ENCODE assay signal across 8 cellular contexts in the genomic region with DNA sequence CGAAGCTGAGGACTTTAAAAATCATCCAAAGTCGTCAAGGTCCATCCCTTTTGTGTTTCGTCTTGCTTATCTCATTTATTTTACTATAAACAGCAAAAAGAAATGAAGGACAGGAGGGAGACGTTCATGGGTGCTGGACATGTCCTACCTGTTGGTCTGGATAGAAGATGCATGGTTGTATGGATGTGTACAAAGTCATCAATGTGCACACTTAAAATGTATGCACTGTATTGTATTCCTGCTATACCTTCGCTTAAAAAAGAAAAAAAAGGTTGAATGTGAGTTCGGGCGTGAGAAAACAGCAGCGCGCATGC. TPM values are rescaled to one million over a fixed set of nuclear protein-coding genes. Genes with fewer than 3 reads are reported as not detected.
A peak's percentile ranks its signal among the peaks of the same experiment; 100 is the strongest.
DNase-seq lines count a peak whose midpoint lies in the region; ATAC-seq and TF ChIP-seq lines count a peak whose summit lies in the region.

No MANE protein-coding gene starts in this region.

- peak overlapping the region; percentile 84 for H3K56ac ChIP-seq in mesendoderm (ENCODE audit: low read length)

- H3K4ac ChIP-seq in mesendoderm (ENCODE audit: low read depth, low read length) = no peak overlapping the region

- H3K27me3 ChIP-seq in right atrium auricular region = no peaks in the 10 kb centered on the region
- H3K27me3 ChIP-seq in mesendoderm (ENCODE audit: insufficient read depth, low read length, poor library complexity) = no peaks in the 10 kb centered on the region
- H3K27me3 ChIP-seq in vagina = no peaks in the 10 kb centered on the region

- H3K9ac ChIP-seq in mesendoderm (ENCODE audit: low read length) = peak overlapping the region; percentile 62

- H2AK5ac ChIP-seq in mesendoderm (ENCODE audit: low read length) = no peak overlapping the region

- H3K27ac ChIP-seq in right atrium auricular region (peak overlapping the region; percentile 87 to 94), mesendoderm (ENCODE audit: low read depth, low read length) (no peak overlapping the region), vagina (peak overlapping the region; percentile 87)

- ATAC-seq in left ventricle myocardium superior (no peak), GM19467 (IDR thresholded peaks at IDR 0.05; ENCODE audit: unreplicated experiment) (no peak)

- H3K4me1 Mint-ChIP-seq in brain = peaks cover 40% of the 10 kb centered on the region

- H3K9me3 ChIP-seq in right atrium auricular region (no peaks in the 10 kb centered on the region), vagina (no peaks in the 10 kb centered on the region)

- no peak overlapping the region for H2BK15ac ChIP-seq in mesendoderm (replicated peaks; ENCODE audit: low read depth)

- intact Hi-C loops in left ventricle myocardium superior (cut with micrococcal nuclease) (loop anchor here (5.0 kb wide), 1 partner anchor 157 kb away; no protein-coding TSS in a partner anchor), vagina (cut with DNase I) (loop anchor here (1.0 to 2.0 kb wide), 2 partner anchors 68 to 159 kb away; no protein-coding TSS in a partner anchor)

- TF ChIP-seq CTCF in right atrium auricular region (IDR thresholded peaks at IDR 0.05) = no peak
- TF ChIP-seq CTCF in brain (conservative IDR thresholded peaks at IDR 0.05) = no peak
- no peak for TF ChIP-seq CTCF in vagina (IDR thresholded peaks at IDR 0.05)

- H3K18ac ChIP-seq in mesendoderm (ENCODE audit: low read length) = no peak overlapping the region

- no CpG with 5 or more reads among the region's 9 CpGs for WGBS in mesendoderm (ENCODE audit: extremely low coverage, insufficient coverage, low lambda C conversion rate)

- no peak for TF ChIP-seq POLR2A in vagina (IDR thresholded peaks at IDR 0.05)

- H3K27ac Mint-ChIP-seq in brain = peak overlapping the region; percentile 91 to 99 (median 96)

- peaks cover 9% of the 10 kb centered on the region for H3K79me2 ChIP-seq in mesendoderm (ENCODE audit: control insufficient read depth, insufficient read depth, low read length)

- no peak for DNase-seq in right atrium auricular region (ENCODE audit: low spot score)
- no peak for DNase-seq in left ventricle myocardium superior
- no peak for DNase-seq in mesendoderm
- DNase-seq in vagina (ENCODE audit: extremely low spot score in 2 of 2) = no peak
- no peak for DNase-seq in activated gamma-delta T cell (lab: John Stamatoyannopoulos, UW)
- DNase-seq in anterior cingulate cortex (lab: John Stamatoyannopoulos, UW) = no peak

- peak overlapping the region; percentile 88 to 95 (median 93) for H3K4me3 Mint-ChIP-seq in brain

- H3K27me3 Mint-ChIP-seq in brain = peaks cover 27% of the 10 kb centered on the region

- H3K79me1 ChIP-seq in mesendoderm (ENCODE audit: low read length) = peaks cover 7% of the 10 kb centered on the region

- H3K4me3 ChIP-seq in right atrium auricular region (peak overlapping the region; percentile 69 to 83), mesendoderm (ENCODE audit: low read length) (no peak overlapping the region), vagina (peak overlapping the region; percentile 88 to 98)

- H3K9me3 Mint-ChIP-seq in brain = peaks cover 0 to 13% (median 6%) of the 10 kb centered on the region in 5 experiments

- H4K5ac ChIP-seq in mesendoderm (ENCODE audit: low read length) = peak overlapping the region; percentile 98

- no peak overlapping the region for H2BK120ac ChIP-seq in mesendoderm (ENCODE audit: low read depth, low read length)

- no peak overlapping the region for H3K23ac ChIP-seq in mesendoderm (ENCODE audit: low read length)

- H2BK5ac ChIP-seq in mesendoderm (ENCODE audit: low read length) = no peak overlapping the region

- H3K36me3 ChIP-seq in right atrium auricular region (no peaks in the 10 kb centered on the region), mesendoderm (ENCODE audit: control insufficient read depth, insufficient read depth, low read length) (no peaks in the 10 kb centered on the region), vagina (no peaks in the 10 kb centered on the region)

- H3K36me3 Mint-ChIP-seq in brain = peaks cover 10% of the 10 kb centered on the region

- H3K4me1 ChIP-seq in right atrium auricular region (peaks cover 0 to 31% of the 10 kb centered on the region in 2 donors), mesendoderm (ENCODE audit: control insufficient read depth, low read depth, low read length) (no peaks in the 10 kb centered on the region), vagina (peaks cover 27% of the 10 kb centered on the region)

- peak overlapping the region; percentile 28 for H4K8ac ChIP-seq in mesendoderm (ENCODE audit: low read depth, low read length)

- H3K4me2 ChIP-seq in mesendoderm (ENCODE audit: low read length) = peak overlapping the region; percentile 53

RNA-seq across cellular contexts. Expression of a gene that starts 0.3 kb away (rescaled TPM):
- total RNA-seq in right atrium auricular region = 10 to 100 TPM in 1 of 2 donors, 1 to 10 TPM in 1; 8.4 to 17.4 TPM
- 7.3 TPM for total RNA-seq in left ventricle myocardium superior
- polyA plus RNA-seq in brain (ENCODE audit: insufficient read depth, low read depth, low replicate concordance) = 11.0 TPM
- 16.0 TPM for polyA plus RNA-seq in mesendoderm (2013, experiment 1 of 2)
- 15.6 TPM for polyA plus RNA-seq in mesendoderm (2013, experiment 2 of 2)
- 34.9 TPM for total RNA-seq in vagina

RNA-seq across cellular contexts. Expression of a gene that starts 6.0 kb away (rescaled TPM):
- total RNA-seq in right atrium auricular region = 10 to 100 TPM; 58.2 to 65.3 TPM
- total RNA-seq in left ventricle myocardium superior = 42.9 TPM
- 83.7 TPM for polyA plus RNA-seq in brain (ENCODE audit: insufficient read depth, low read depth, low replicate concordance)
- 51.6 TPM for polyA plus RNA-seq in mesendoderm (2013, experiment 1 of 2)
- 51.1 TPM for polyA plus RNA-seq in mesendoderm (2013, experiment 2 of 2)
- total RNA-seq in vagina = 73.9 TPM

RNA-seq across cellular contexts. Expression of a gene that starts 22.0 kb away (rescaled TPM):
- under 1 TPM in 1 of 2 donors, not detected in 1; 0.35 TPM for total RNA-seq in right atrium auricular region
- 1.1 TPM for total RNA-seq in left ventricle myocardium superior
- 0.85 TPM for polyA plus RNA-seq in brain (ENCODE audit: insufficient read depth, low read depth, low replicate concordance)
- not detected for polyA plus RNA-seq in mesendoderm (2013, experiment 1 of 2)
- polyA plus RNA-seq in mesendoderm (2013, experiment 2 of 2) = 0.35 TPM
- total RNA-seq in vagina = 18.2 TPM
